ENCODE assay signal across 1 cellular context in genomic region chr1:201488817-201489581, GRCh38.
TF ChIP-seq lines count a peak whose summit lies in the region.

No MANE protein-coding gene starts in this region.

TF ChIP-seq in SK-N-SH, 30 proteins besides CTCF, POLR2A, EP300 and RAD21 (continued from another document):
- peak; percentile 97 for TF ChIP-seq PBX3 (IDR thresholded peaks at IDR 0.05)
- 0 out of 2 replicates have a peak, but pooled peaks have one; percentile 19 for TF ChIP-seq REST (IDR thresholded peaks at IDR 0.05; ENCODE audit: low read depth, low read length)
- TF ChIP-seq GABPA (IDR thresholded peaks at IDR 0.05; ENCODE audit: low read depth) = peak; percentile 17; the same call in 1 of the 2 replicates
- TF ChIP-seq RXRA (IDR thresholded peaks at IDR 0.05; ENCODE audit: borderline replicate concordance, low read depth) = peak; percentile 99
- TF ChIP-seq TCF12 (IDR thresholded peaks at IDR 0.05) = peak; percentile 98
- no peak for TF ChIP-seq MXI1 (IDR thresholded peaks at IDR 0.05; ENCODE audit: low read depth, low read length)
- no peak for TF ChIP-seq USF2 (IDR thresholded peaks at IDR 0.05; ENCODE audit: borderline replicate concordance, low read depth, low read length)
- no peak for TF ChIP-seq CHD2 (IDR thresholded peaks at IDR 0.05; ENCODE audit: low read length, partially characterized antibody)
- TF ChIP-seq FOXM1 (IDR thresholded peaks at IDR 0.05; ENCODE audit: low read depth) = peak; percentile 63; the same call in 1 of the 2 replicates
- TF ChIP-seq SMC3 (IDR thresholded peaks at IDR 0.05; ENCODE audit: low read depth, low read length) = no peak
- TF ChIP-seq YY1 (IDR thresholded peaks at IDR 0.05; ENCODE audit: low read depth) = peak; percentile 72; the same call in 1 of the 2 replicates
- peak; percentile 71; the same call in 1 of the 2 replicates for TF ChIP-seq SIN3A (IDR thresholded peaks at IDR 0.05; ENCODE audit: borderline replicate concordance, low read depth, low read length)
- peak; percentile 91 for TF ChIP-seq TEAD4 (IDR thresholded peaks at IDR 0.05; ENCODE audit: borderline replicate concordance, insufficient read depth)
- TF ChIP-seq RCOR1 (IDR thresholded peaks at IDR 0.05; ENCODE audit: low read length) = peak; percentile 34; the same call in 1 of the 2 replicates
- TF ChIP-seq FOSL2 (IDR thresholded peaks at IDR 0.05; ENCODE audit: borderline replicate concordance, low read depth) = peak; percentile 98
- TF ChIP-seq JUND (IDR thresholded peaks at IDR 0.05) = peak; percentile 96
- peak; percentile 99 for TF ChIP-seq NFIC (IDR thresholded peaks at IDR 0.05; ENCODE audit: borderline replicate concordance)
- no peak for TF ChIP-seq FOXJ3 (CRISPR knock-in tag; IDR thresholded peaks at IDR 0.05)
- peak; percentile 38; the same call in 1 of the 2 replicates for TF ChIP-seq ELF1 (IDR thresholded peaks at IDR 0.05)
